In genomic region chr16:69217433-69217832, GRCh38 we compare ENCODE assay signal across 14 cellular contexts. TPM values are rescaled to one million over a fixed set of nuclear protein-coding genes. Genes with fewer than 3 reads are reported as not detected.
A peak's percentile ranks its signal among the peaks of the same experiment; 100 is the strongest.
DNase-seq lines count a peak whose midpoint lies in the region; ATAC-seq and TF ChIP-seq lines count a peak whose summit lies in the region.
"Had no signal": no experiment of that assay in that cellular context is flagged by ENCODE, and none has a peak within 500 bp of the region (broad histone marks: within the 10 kb centered on the region; RNA-seq: fewer than 3 reads in every experiment).

No MANE protein-coding gene starts in this region.

- H3K27ac ChIP-seq in AG04450 (ENCODE audit: low read depth, low read length) = peak overlapping the region; percentile 52
- H3K27ac ChIP-seq: esophagus muscularis mucosa had no signal

- no peaks in the 10 kb centered on the region for H3K9me3 ChIP-seq in AG04450 (ENCODE audit: control insufficient read depth, insufficient read depth, low read length)
- H3K9me3 ChIP-seq: esophagus muscularis mucosa had no signal

- CTCF ChIA-PET in AG04450 (lab: Charles Lee) = interaction anchor here (0.7 kb wide), 1 partner anchor 57 kb away, joined by 3 read pairs; no protein-coding TSS in a partner anchor

- no peaks in the 10 kb centered on the region for H3K36me3 Mint-ChIP-seq in effector memory CD8-positive, alpha-beta T cell (ENCODE audit: insufficient read depth)

- no peak for ATAC-seq in effector memory CD8-positive, alpha-beta T cell (replicated peaks)
- ATAC-seq in HG02840 (IDR thresholded peaks at IDR 0.05; ENCODE audit: low FRiP score, unreplicated experiment) = no peak
- ATAC-seq: activated naive CD8-positive, alpha-beta T cell treated with anti-CD3 and anti-CD28 coated beads, Interleukin-2, amount 50 U/mL, for 24 hours; left ventricle myocardium superior had no signal

- H3K27me3 Mint-ChIP-seq in effector memory CD8-positive, alpha-beta T cell = no peaks in the 10 kb centered on the region
- H3K27me3 Mint-ChIP-seq: activated CD4-positive, alpha-beta T cell treated with anti-CD3 and anti-CD28 coated beads, Interleukin-2, amount 10 ng/mL, durations not matched to agents 7 days and 5 days; activated naive CD8-positive, alpha-beta T cell treated with anti-CD3 and anti-CD28 coated beads, Interleukin-2, amount 50 U/mL, for 24 hours had no signal

- POLR2A ChIA-PET in AG04450 (lab: Yijun Ruan, JAX) = interaction anchor here (0.9 kb wide), 1 partner anchor 24 kb away, joined by 4 read pairs; no protein-coding TSS in a partner anchor

- H3K4me3 ChIP-seq in AG04450 (ENCODE audit: low read depth, low read length) (no peak overlapping the region), astrocyte of the spinal cord (ENCODE audit: low read depth, low read length) (no peak overlapping the region)
- H3K4me3 ChIP-seq: esophagus muscularis mucosa had no signal

- H3K4me3 Mint-ChIP-seq in effector memory CD8-positive, alpha-beta T cell = no peak overlapping the region
- H3K4me3 Mint-ChIP-seq: activated CD4-positive, alpha-beta T cell treated with anti-CD3 and anti-CD28 coated beads, Interleukin-2, amount 10 ng/mL, durations not matched to agents 7 days and 5 days; activated naive CD8-positive, alpha-beta T cell treated with anti-CD3 and anti-CD28 coated beads, Interleukin-2, amount 50 U/mL, for 24 hours had no signal

- H3K9me3 Mint-ChIP-seq in effector memory CD8-positive, alpha-beta T cell = no peaks in the 10 kb centered on the region
- H3K9me3 Mint-ChIP-seq: activated CD4-positive, alpha-beta T cell treated with anti-CD3 and anti-CD28 coated beads, Interleukin-2, amount 10 ng/mL, durations not matched to agents 7 days and 5 days; activated naive CD8-positive, alpha-beta T cell treated with anti-CD3 and anti-CD28 coated beads, Interleukin-2, amount 50 U/mL, for 24 hours had no signal

- H3K27ac Mint-ChIP-seq in effector memory CD8-positive, alpha-beta T cell = peak overlapping the region in 1 of 2 donors; percentile 38
- H3K27ac Mint-ChIP-seq: activated CD4-positive, alpha-beta T cell treated with anti-CD3 and anti-CD28 coated beads, Interleukin-2, amount 10 ng/mL, durations not matched to agents 7 days and 5 days; activated naive CD8-positive, alpha-beta T cell treated with anti-CD3 and anti-CD28 coated beads, Interleukin-2, amount 50 U/mL, for 24 hours had no signal

- H3K27me3 ChIP-seq in AG04450 (ENCODE audit: control insufficient read depth, insufficient read depth, low read length) = no peaks in the 10 kb centered on the region
- H3K27me3 ChIP-seq: esophagus muscularis mucosa had no signal

- TF ChIP-seq CTCF in AG04450 (IDR thresholded peaks at IDR 0.05; ENCODE audit: low read depth, low read length) = no peak
- TF ChIP-seq CTCF in astrocyte of the spinal cord (IDR thresholded peaks at IDR 0.05; ENCODE audit: low read depth, low read length) = no peak

- in situ Hi-C loops in astrocyte of the spinal cord (cut with HindIII; ENCODE audit: low sequenced_read_pairs) = no loop called here

- peaks cover 10 to 24% of the 10 kb centered on the region in 2 donors for H3K4me1 Mint-ChIP-seq in effector memory CD8-positive, alpha-beta T cell (ENCODE audit: low read depth in 2 of 2)
- H3K4me1 Mint-ChIP-seq: activated CD4-positive, alpha-beta T cell treated with anti-CD3 and anti-CD28 coated beads, Interleukin-2, amount 10 ng/mL, durations not matched to agents 7 days and 5 days had no signal

- peak; percentile 37 for DNase-seq in AG04450 (ENCODE audit: low read depth, low spot score)
- peak; percentile 51 for DNase-seq in HT-29 (ENCODE audit: low spot score)
- DNase-seq in astrocyte of the spinal cord (ENCODE audit: low read depth, low spot score) = peak; percentile 73
- peak; percentile 42 for DNase-seq in kidney glomerular epithelial cell (lab: John Stamatoyannopoulos, UW)
- no peak for DNase-seq in effector memory CD8-positive, alpha-beta T cell
- no peak for DNase-seq in COR-L47 (lab: John Stamatoyannopoulos, UW)
- DNase-seq in NCI-H1092 (lab: John Stamatoyannopoulos, UW) = no peak
- DNase-seq: activated CD4-positive, alpha-beta T cell treated with anti-CD3 and anti-CD28 coated beads, Interleukin-2, amount 10 ng/mL, durations not matched to agents 7 days and 5 days; activated naive CD8-positive, alpha-beta T cell treated with anti-CD3 and anti-CD28 coated beads, Interleukin-2, amount 50 U/mL, for 24 hours; left ventricle myocardium superior; NCI-H2171 treated with DMSO at 0.1 percent for 48 hours; SHP77 treated with DMSO at 0.1 percent for 48 hours had no signal

RNA-seq across cellular contexts. Expression of gene SNTB2, which starts 30.5 kb away (rescaled TPM):
- polyA plus RNA-seq in AG04450 (2011; rRNA removed) = 62.6 and 72.0 TPM in 2 replicates
- 147 and 149 TPM in 2 replicates for polyA minus RNA-seq in AG04450 (2011; rRNA and poly(A)+ RNA removed)
- total RNA-seq in HT-29 (2014; rRNA removed; shearing (Covaris generic)) = 44.0 and 53.5 TPM in 2 replicates

Comparison
In these comparisons a context has a peak if more than half of its experiments do, and no peak if none do; other contexts are left out.
1. DNase-seq: peak in AG04450 (single experiment), HT-29 (single experiment), astrocyte of the spinal cord (single experiment) and kidney glomerular epithelial cell (single experiment); none in effector memory CD8-positive, alpha-beta T cell (0 of 3), COR-L47 (single experiment) and NCI-H1092 (single experiment).